Comparison of ENCODE assay signal across 9 cellular contexts in the genomic region with DNA sequence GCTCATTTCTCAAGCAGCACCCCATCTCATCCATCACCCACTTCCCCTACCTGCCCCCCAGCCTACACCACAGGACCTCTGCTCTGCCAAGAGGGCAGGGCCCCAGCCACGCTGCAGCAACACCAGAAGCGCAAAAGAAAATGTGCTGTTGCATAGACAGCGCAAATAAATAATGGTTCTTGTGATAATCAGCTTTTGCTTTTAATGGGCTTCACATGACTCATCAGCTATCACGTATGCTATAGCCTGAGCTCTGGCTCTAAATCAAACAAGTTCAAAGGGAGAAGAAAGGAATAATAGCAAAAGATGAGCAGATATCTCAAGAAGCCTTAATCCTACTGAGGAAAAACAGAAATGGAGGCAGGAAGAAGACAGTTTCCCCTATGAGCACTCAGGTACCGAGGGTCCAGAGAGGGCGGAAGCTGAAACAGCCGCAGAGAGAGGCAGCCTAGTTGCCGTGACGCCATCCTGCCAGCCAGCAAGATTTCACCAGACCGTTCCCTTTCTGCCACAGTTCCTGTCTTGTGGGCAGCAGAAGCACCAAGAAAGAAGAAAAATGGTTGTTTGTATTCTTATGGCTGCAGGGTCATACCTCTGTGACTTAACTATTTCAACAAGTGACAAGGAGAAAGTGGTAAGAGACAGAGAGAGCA. TPM values are rescaled to one million over a fixed set of nuclear protein-coding genes. Genes with fewer than 3 reads are reported as not detected.
DNase-seq lines count a peak whose midpoint lies in the region; ATAC-seq and TF ChIP-seq lines count a peak whose summit lies in the region.
"Had no signal": no experiment of that assay in that cellular context is flagged by ENCODE, and none has a peak within 500 bp of the region (broad histone marks: within the 10 kb centered on the region; RNA-seq: fewer than 3 reads in every experiment).

No MANE protein-coding gene starts in this region.

- H3K27ac ChIP-seq in RWPE1 (0 out of 2 replicates have a peak overlapping the region, but pooled peaks have one; percentile 0), mesenchymal stem cell (ENCODE audit: low read length, poor library complexity, severe bottlenecking) (no peak overlapping the region), tibial artery (no peak overlapping the region)
- H3K27ac ChIP-seq: KMS-11 had no signal

- H3K9me3 Mint-ChIP-seq in activated naive CD4-positive, alpha-beta T cell treated with anti-CD3 and anti-CD28 coated beads for 36 hours, result no peaks in the 10 kb centered on the region

- peak overlapping the region; percentile 59 for H4K8ac ChIP-seq in mesenchymal stem cell (ENCODE audit: low read length)

- H3K4me1 ChIP-seq in mesenchymal stem cell (ENCODE audit: control insufficient read depth, insufficient read depth, low read depth, low read length) (peaks cover 4% of the 10 kb centered on the region), tibial artery (no peaks in the 10 kb centered on the region)

- WGBS in mesenchymal stem cell, result 25% methylated on average over 8 of the region's 10 CpGs

- no peak overlapping the region for H3K23ac ChIP-seq in mesenchymal stem cell (ENCODE audit: low read length in 2 of 2)

- no peak overlapping the region for H2BK120ac ChIP-seq in mesenchymal stem cell (ENCODE audit: low read depth, low read length)

- ATAC-seq in GM18508 (IDR thresholded peaks at IDR 0.05; ENCODE audit: insufficient read depth, unreplicated experiment), result peak; percentile 88
- peak; percentile 93 for ATAC-seq in HG02884 (IDR thresholded peaks at IDR 0.05; ENCODE audit: unreplicated experiment)

- H3K4me3 ChIP-seq in mesenchymal stem cell (ENCODE audit: insufficient read depth in 1 of 2, low read depth in 1 of 2, low read length in 2 of 2), result no peak overlapping the region
- H3K4me3 ChIP-seq in tibial artery, result no peak overlapping the region

- no peak overlapping the region for H2BK5ac ChIP-seq in mesenchymal stem cell (ENCODE audit: low read depth, low read length, poor library complexity, severe bottlenecking)

- CTCF ChIA-PET in RWPE1 (lab: Yijun Ruan, JAX), result interaction anchor here (0.7 kb wide), 1 partner anchor 16 kb away, joined by 3 read pairs; no protein-coding TSS in a partner anchor
- CTCF ChIA-PET in activated naive CD4-positive, alpha-beta T cell treated with anti-CD3 and anti-CD28 coated beads for 36 hours (lab: Charles Lee), result interaction anchor here (0.6 to 1.5 kb wide), 5 partner anchors 9 to 49 kb away, joined by 3 to 4 read pairs (median 3); no protein-coding TSS in a partner anchor

- H3K36me3 ChIP-seq in mesenchymal stem cell (ENCODE audit: control insufficient read depth in 1 of 2, insufficient read depth in 2 of 2, low read depth in 1 of 2, low read length in 2 of 2), result peaks cover 0 to 13% of the 10 kb centered on the region in 2 experiments
- H3K36me3 ChIP-seq in tibial artery, result peaks cover 0 to 5% (median 4%) of the 10 kb centered on the region in 3 donors

- H3K27ac Mint-ChIP-seq in activated naive CD4-positive, alpha-beta T cell treated with anti-CD3 and anti-CD28 coated beads for 36 hours, result peak overlapping the region; percentile 89

- intact Hi-C loops in activated naive CD4-positive, alpha-beta T cell treated with anti-CD3 and anti-CD28 coated beads for 36 hours (cut with micrococcal nuclease), result loop anchor here (1.0 kb wide), 2 partner anchors 12 to 13 kb away; no protein-coding TSS in a partner anchor
- intact Hi-C loops in tibial artery (cut with DNase I; ENCODE audit: low total_unique reads), result no loop called here

- H3K4ac ChIP-seq in mesenchymal stem cell (ENCODE audit: low read depth in 1 of 2, low read length in 2 of 2), result peak overlapping the region; percentile 2 to 81

- H3K9me3 ChIP-seq in mesenchymal stem cell (ENCODE audit: control insufficient read depth, low read length), result no peaks in the 10 kb centered on the region
- no peaks in the 10 kb centered on the region for H3K9me3 ChIP-seq in tibial artery

- H2BK12ac ChIP-seq in mesenchymal stem cell (ENCODE audit: low read length in 2 of 2), result peak overlapping the region in 1 of 2 experiments; percentile 58

- H2AFZ ChIP-seq in mesenchymal stem cell (ENCODE audit: low read depth, low read length), result no peak overlapping the region

- no peaks in the 10 kb centered on the region for H3K27me3 Mint-ChIP-seq in activated naive CD4-positive, alpha-beta T cell treated with anti-CD3 and anti-CD28 coated beads for 36 hours (ENCODE audit: low read depth)

- DNase-seq in RWPE1 (ENCODE audit: low spot score) (no peak), mesenchymal stem cell (peak; percentile 91), tibial artery (peak; percentile 52 to 73), COR-L47 (lab: John Stamatoyannopoulos, UW) (no peak), NCI-H2029 treated with DMSO at 0.1 percent for 48 hours (lab: John Stamatoyannopoulos, UW) (no peak)
- peak; percentile 81 for DNase-seq in activated naive CD4-positive, alpha-beta T cell treated with anti-CD3 and anti-CD28 coated beads for 36 hours

- H3K36me3 Mint-ChIP-seq in activated naive CD4-positive, alpha-beta T cell treated with anti-CD3 and anti-CD28 coated beads for 36 hours (ENCODE audit: low read depth), result peaks cover 54% of the 10 kb centered on the region

- H2BK15ac ChIP-seq in mesenchymal stem cell (ENCODE audit: low read depth, poor library complexity, severe bottlenecking), result peak overlapping the region; percentile 80

- H3K14ac ChIP-seq in mesenchymal stem cell (ENCODE audit: low read length in 2 of 2), result no peak overlapping the region

- peak overlapping the region; percentile 64 for H3K4me3 Mint-ChIP-seq in activated naive CD4-positive, alpha-beta T cell treated with anti-CD3 and anti-CD28 coated beads for 36 hours

- peaks cover 30% of the 10 kb centered on the region for H3K79me1 ChIP-seq in mesenchymal stem cell (replicated peaks; ENCODE audit: low read length, poor library complexity, severe bottlenecking)

- H3K4me1 Mint-ChIP-seq in activated naive CD4-positive, alpha-beta T cell treated with anti-CD3 and anti-CD28 coated beads for 36 hours (ENCODE audit: low read depth), result peaks cover 54% of the 10 kb centered on the region

- peak overlapping the region; percentile 28 for H3K9ac ChIP-seq in mesenchymal stem cell (ENCODE audit: low read length)
- H3K9ac ChIP-seq: KMS-11 had no signal

- no peak overlapping the region for H2AK5ac ChIP-seq in mesenchymal stem cell (ENCODE audit: low read length, severe bottlenecking)

- POLR2A ChIA-PET in RWPE1 (lab: Yijun Ruan, JAX; ENCODE audit: low non-redundant PET), result no interaction called here

- peak overlapping the region; percentile 52 for H4K91ac ChIP-seq in mesenchymal stem cell (ENCODE audit: low read length)

- H3K27me3 ChIP-seq in mesenchymal stem cell (ENCODE audit: control insufficient read depth in 1 of 2, insufficient read depth in 1 of 2, low read length in 2 of 2) (no peaks in the 10 kb centered on the region), tibial artery (no peaks in the 10 kb centered on the region)

- TF ChIP-seq CTCF in RWPE1 (conservative IDR thresholded peaks at IDR 0.05; ENCODE audit: low read depth) (no peak), tibial artery (IDR thresholded peaks at IDR 0.05) (no peak)

- no peak overlapping the region for H3K4me2 ChIP-seq in mesenchymal stem cell (ENCODE audit: low read length, poor library complexity, severe bottlenecking)
- H3K4me2 ChIP-seq: KMS-11 had no signal

- H3K18ac ChIP-seq in mesenchymal stem cell (ENCODE audit: low read depth in 1 of 2, low read length in 2 of 2), result peak overlapping the region; percentile 58 to 61

RNA-seq across cellular contexts. Expression of gene RAB27A, which starts 22.1 kb away (rescaled TPM):
- total RNA-seq in activated naive CD4-positive, alpha-beta T cell treated with anti-CD3 and anti-CD28 coated beads for 36 hours, result 100 to 1,000 TPM; 119 to 124 TPM
- 22.8 TPM for polyA plus RNA-seq in mesenchymal stem cell (2013, experiment 1 of 2)
- polyA plus RNA-seq in mesenchymal stem cell (2013, experiment 2 of 2), result 24.9 TPM

RNA-seq across cellular contexts. Expression of gene PIGBOS1, which starts 51.4 kb away (rescaled TPM):
- 1 to 10 TPM; 7.3 to 9.2 TPM for total RNA-seq in activated naive CD4-positive, alpha-beta T cell treated with anti-CD3 and anti-CD28 coated beads for 36 hours
- 17.7 TPM for polyA plus RNA-seq in mesenchymal stem cell (2013, experiment 1 of 2)
- 16.8 TPM for polyA plus RNA-seq in mesenchymal stem cell (2013, experiment 2 of 2)

RNA-seq across cellular contexts. Expression of gene PIGB, which starts 51.5 kb away (rescaled TPM):
- 10 to 100 TPM; 13.3 to 13.8 TPM for total RNA-seq in activated naive CD4-positive, alpha-beta T cell treated with anti-CD3 and anti-CD28 coated beads for 36 hours
- polyA plus RNA-seq in mesenchymal stem cell (2013, experiment 1 of 2), result 17.1 TPM
- polyA plus RNA-seq in mesenchymal stem cell (2013, experiment 2 of 2), result 17.9 TPM

Comparison
In these comparisons a context has a peak if more than half of its experiments do, and no peak if none do; other contexts are left out.
1. DNase-seq: peak in activated naive CD4-positive, alpha-beta T cell treated with anti-CD3 and anti-CD28 coated beads for 36 hours (single experiment), mesenchymal stem cell (single experiment) and tibial artery (2 of 2); none in RWPE1 (single experiment), COR-L47 (single experiment) and NCI-H2029 treated with DMSO at 0.1 percent for 48 hours (single experiment).